Comparison of ENCODE assay signal across 16 cellular contexts in genomic region chr10:30495687-30496086, GRCh38.
DNase-seq lines count a peak whose midpoint lies in the region; ATAC-seq and TF ChIP-seq lines count a peak whose summit lies in the region.
"Had no signal": no experiment of that assay in that cellular context is flagged by ENCODE, and none has a peak within 500 bp of the region (broad histone marks: within the 10 kb centered on the region; RNA-seq: fewer than 3 reads in every experiment).

No MANE protein-coding gene starts in this region.

- peaks cover 82% of the 10 kb centered on the region for H3K4me1 ChIP-seq in OCI-LY1 (ENCODE audit: insufficient read depth, low read length, severe bottlenecking)
- no peaks in the 10 kb centered on the region for H3K4me1 ChIP-seq in GM23338 (ENCODE audit: insufficient read depth)
- peaks cover 4% of the 10 kb centered on the region for H3K4me1 ChIP-seq in mucosa of descending colon (ENCODE audit: low read depth)

- H3K4me3 Mint-ChIP-seq in central memory CD8-positive, alpha-beta T cell, result no peak overlapping the region
- no peak overlapping the region for H3K4me3 Mint-ChIP-seq in stimulated activated effector memory CD8-positive, alpha-beta T cell treated with anti-CD3 and anti-CD28 coated beads, Interleukin-12 subunit alpha, Interleukin-12 subunit beta, amount 100 ng/mL, for 72 hours
- H3K4me3 Mint-ChIP-seq in nephron progenitor cell (no peak overlapping the region), GM23338 (no peak overlapping the region)

- H3K79me2 ChIP-seq in OCI-LY1 (ENCODE audit: insufficient read depth, low read length) (no peaks in the 10 kb centered on the region), GM23338 (replicated peaks; ENCODE audit: insufficient read depth) (no peaks in the 10 kb centered on the region)

- peak overlapping the region; percentile 82 for H3K27ac ChIP-seq in OCI-LY1 (ENCODE audit: low read depth, low read length, poor library complexity, severe bottlenecking)
- H3K27ac ChIP-seq in GM23338 (ENCODE audit: low read depth), result no peak overlapping the region

- H2AFZ ChIP-seq in OCI-LY1 (ENCODE audit: low read length) (no peak overlapping the region), GM23338 (no peak overlapping the region)

- H3K9me2 ChIP-seq in OCI-LY1 (ENCODE audit: low read depth, low read length) (no peaks in the 10 kb centered on the region), GM23338 (ENCODE audit: insufficient read depth) (no peaks in the 10 kb centered on the region)

- H3K9ac ChIP-seq in OCI-LY1 (ENCODE audit: low read length), result no peak overlapping the region

- H3K27ac Mint-ChIP-seq in central memory CD8-positive, alpha-beta T cell (ENCODE audit: low read depth), result peak overlapping the region; percentile 14
- peak overlapping the region; percentile 56 for H3K27ac Mint-ChIP-seq in stimulated activated effector memory CD8-positive, alpha-beta T cell treated with anti-CD3 and anti-CD28 coated beads, Interleukin-12 subunit alpha, Interleukin-12 subunit beta, amount 100 ng/mL, for 72 hours
- H3K27ac Mint-ChIP-seq in nephron progenitor cell, result no peak overlapping the region
- no peak overlapping the region for H3K27ac Mint-ChIP-seq in GM23338
- H3K27ac Mint-ChIP-seq: activated naive CD4-positive, alpha-beta T cell treated with anti-CD3 and anti-CD28 coated beads, Interleukin-2, amount 50 U/mL, for 72 hours had no signal

- H3K9me3 Mint-ChIP-seq in central memory CD8-positive, alpha-beta T cell, result no peaks in the 10 kb centered on the region
- no peaks in the 10 kb centered on the region for H3K9me3 Mint-ChIP-seq in stimulated activated effector memory CD8-positive, alpha-beta T cell treated with anti-CD3 and anti-CD28 coated beads, Interleukin-12 subunit alpha, Interleukin-12 subunit beta, amount 100 ng/mL, for 72 hours
- no peaks in the 10 kb centered on the region for H3K9me3 Mint-ChIP-seq in nephron progenitor cell
- no peaks in the 10 kb centered on the region for H3K9me3 Mint-ChIP-seq in GM23338

- H3K4me2 ChIP-seq in OCI-LY1 (ENCODE audit: low read length), result no peak overlapping the region
- H3K4me2 ChIP-seq in GM23338, result no peak overlapping the region

- DNase-seq in EL (peak; percentile 42), nephron progenitor cell (no peak), GM23338 (ENCODE audit: low spot score) (no peak), mucosa of descending colon (no peak)
- no peak for DNase-seq in central memory CD8-positive, alpha-beta T cell (ENCODE audit: low spot score in 2 of 2)
- DNase-seq in stimulated activated effector memory CD8-positive, alpha-beta T cell treated with anti-CD3 and anti-CD28 coated beads, Interleukin-12 subunit alpha, Interleukin-12 subunit beta, amount 100 ng/mL, for 72 hours (ENCODE audit: low spot score in 2 of 2), result no peak
- no peak for DNase-seq in NK-92 treated with Interleukin-12 subunit alpha and Interleukin-12 subunit beta, amount 100 ng/mL, for 24 hours (lab: John Stamatoyannopoulos, UW)
- DNase-seq: body of pancreas, heart right ventricle, KBM-7, NCI-H187 treated with DMSO at 0.1 percent for 48 hours, NCI-H345, stomach had no signal

- peaks cover 5% of the 10 kb centered on the region for H3K36me3 Mint-ChIP-seq in central memory CD8-positive, alpha-beta T cell (ENCODE audit: insufficient read depth)
- H3K36me3 Mint-ChIP-seq in stimulated activated effector memory CD8-positive, alpha-beta T cell treated with anti-CD3 and anti-CD28 coated beads, Interleukin-12 subunit alpha, Interleukin-12 subunit beta, amount 100 ng/mL, for 72 hours, result no peaks in the 10 kb centered on the region
- H3K36me3 Mint-ChIP-seq in nephron progenitor cell (ENCODE audit: low read depth), result no peaks in the 10 kb centered on the region
- no peaks in the 10 kb centered on the region for H3K36me3 Mint-ChIP-seq in GM23338 (ENCODE audit: low read depth)
- H3K36me3 Mint-ChIP-seq: activated naive CD4-positive, alpha-beta T cell treated with anti-CD3 and anti-CD28 coated beads, Interleukin-2, amount 50 U/mL, for 72 hours had no signal

- no peaks in the 10 kb centered on the region for H4K20me1 ChIP-seq in OCI-LY1 (ENCODE audit: insufficient read depth, low read length)
- H4K20me1 ChIP-seq in GM23338 (replicated peaks; ENCODE audit: insufficient read depth), result no peaks in the 10 kb centered on the region

- no peaks in the 10 kb centered on the region for H3K27me3 ChIP-seq in OCI-LY1 (ENCODE audit: insufficient read depth, low read length)
- H3K27me3 ChIP-seq in GM23338 (ENCODE audit: insufficient read depth), result no peaks in the 10 kb centered on the region
- H3K27me3 ChIP-seq: body of pancreas, stomach had no signal

- TF ChIP-seq CTCF in OCI-LY1 (IDR thresholded peaks at IDR 0.05; ENCODE audit: low read length) (no peak), nephron progenitor cell (IDR thresholded peaks at IDR 0.05) (no peak), GM23338 (conservative IDR thresholded peaks at IDR 0.05; ENCODE audit: low read depth in 2 of 2) (no peak), mucosa of descending colon (IDR thresholded peaks at IDR 0.05) (no peak)

- H3K27me3 Mint-ChIP-seq in central memory CD8-positive, alpha-beta T cell, result no peaks in the 10 kb centered on the region
- H3K27me3 Mint-ChIP-seq in nephron progenitor cell (ENCODE audit: low read depth, poor library complexity), result peaks cover 9% of the 10 kb centered on the region
- peaks cover 5% of the 10 kb centered on the region for H3K27me3 Mint-ChIP-seq in GM23338 (ENCODE audit: insufficient read depth, low read depth, poor library complexity)

- H3K36me3 ChIP-seq in OCI-LY1 (ENCODE audit: insufficient read depth, low read length) (no peaks in the 10 kb centered on the region), GM23338 (ENCODE audit: insufficient read depth) (no peaks in the 10 kb centered on the region), mucosa of descending colon (ENCODE audit: low read depth) (no peaks in the 10 kb centered on the region)
- H3K36me3 ChIP-seq: heart right ventricle, stomach had no signal

- intact Hi-C loops in mucosa of descending colon (cut with DNase I, micrococcal nuclease), result no loop called here

- H3F3A ChIP-seq in OCI-LY1 (ENCODE audit: insufficient read depth, low read length), result no peaks in the 10 kb centered on the region
- H3F3A ChIP-seq in GM23338 (replicated peaks; ENCODE audit: low read depth), result no peaks in the 10 kb centered on the region

- H3K9me3 ChIP-seq in OCI-LY1 (ENCODE audit: low read length) (no peaks in the 10 kb centered on the region), mucosa of descending colon (no peaks in the 10 kb centered on the region)
- H3K9me3 ChIP-seq: body of pancreas, heart right ventricle, stomach had no signal

- ATAC-seq in central memory CD8-positive, alpha-beta T cell (replicated peaks; ENCODE audit: extremely low read depth, poor library complexity, severe bottlenecking), result no peak
- ATAC-seq in stimulated activated effector memory CD8-positive, alpha-beta T cell treated with anti-CD3 and anti-CD28 coated beads, Interleukin-12 subunit alpha, Interleukin-12 subunit beta, amount 100 ng/mL, for 72 hours, result no peak
- no peak for ATAC-seq in GM23338
- ATAC-seq in mucosa of descending colon, result no peak
- ATAC-seq: activated naive CD4-positive, alpha-beta T cell treated with anti-CD3 and anti-CD28 coated beads, Interleukin-2, amount 50 U/mL, for 72 hours; body of pancreas; heart right ventricle; Panc1 had no signal

- H3K4me1 Mint-ChIP-seq in central memory CD8-positive, alpha-beta T cell, result peaks cover 93% of the 10 kb centered on the region
- H3K4me1 Mint-ChIP-seq in stimulated activated effector memory CD8-positive, alpha-beta T cell treated with anti-CD3 and anti-CD28 coated beads, Interleukin-12 subunit alpha, Interleukin-12 subunit beta, amount 100 ng/mL, for 72 hours, result peaks cover 73% of the 10 kb centered on the region
- peaks cover 35% of the 10 kb centered on the region for H3K4me1 Mint-ChIP-seq in nephron progenitor cell
- H3K4me1 Mint-ChIP-seq in GM23338, result 0 out of 3 replicates have a peak, but pooled peaks cover 5% of the 10 kb centered on the region

- no peak overlapping the region for H3K4me3 ChIP-seq in OCI-LY1 (ENCODE audit: low read depth, low read length, poor library complexity, severe bottlenecking)
- H3K4me3 ChIP-seq in GM23338, result no peak overlapping the region
- H3K4me3 ChIP-seq in mucosa of descending colon, result no peak overlapping the region
- H3K4me3 ChIP-seq: body of pancreas, heart right ventricle, stomach had no signal

TF ChIP-seq in GM23338, 12 proteins besides CTCF, POLR2A, EP300 and RAD21 (continues in another document):
- TF ChIP-seq REST (IDR thresholded peaks at IDR 0.05; ENCODE audit: unreplicated experiment) (no peak), JUNB (IDR thresholded peaks at IDR 0.05; ENCODE audit: unreplicated experiment) (no peak), ZNF331 (CRISPR knock-in tag; IDR thresholded peaks at IDR 0.05; ENCODE audit: low read depth) (no peak), ZNF114 (CRISPR knock-in tag; IDR thresholded peaks at IDR 0.05) (no peak)

Comparison
In these comparisons a context has a peak if more than half of its experiments do, and no peak if none do; other contexts are left out.
1. H3K27ac Mint-ChIP-seq: peak in central memory CD8-positive, alpha-beta T cell (single experiment) and stimulated activated effector memory CD8-positive, alpha-beta T cell treated with anti-CD3 and anti-CD28 coated beads, Interleukin-12 subunit alpha, Interleukin-12 subunit beta, amount 100 ng/mL, for 72 hours (single experiment); none in nephron progenitor cell (single experiment) and GM23338 (single experiment).